In the genomic region with DNA sequence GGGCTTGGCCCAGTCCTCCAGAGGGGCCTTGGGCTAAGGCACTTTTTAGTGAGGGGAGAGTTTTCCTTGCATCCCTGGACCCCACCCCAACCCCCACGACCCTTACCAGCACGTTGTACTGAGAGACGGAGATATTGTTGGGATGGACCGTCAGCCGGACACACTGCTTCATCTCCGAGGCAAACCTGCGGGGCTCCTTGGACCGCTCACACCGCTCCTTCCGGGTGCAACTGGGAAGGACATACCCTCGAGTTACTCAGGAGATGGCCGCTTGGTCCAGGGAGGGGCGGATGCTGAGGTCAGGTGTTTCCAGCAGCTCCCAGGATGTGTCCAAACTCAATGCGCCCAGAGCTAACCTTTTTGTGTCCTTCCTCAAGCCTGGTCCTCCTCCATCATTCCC, we compare ENCODE assay signal across 9 cellular contexts.
"Had no signal": no experiment of that assay in that cellular context is flagged by ENCODE, and none has a peak within 500 bp of the region (broad histone marks: within the 10 kb centered on the region; RNA-seq: fewer than 3 reads in every experiment).

No MANE protein-coding gene starts in this region.

- H3K27ac ChIP-seq: GM23248, HL-60 had no signal

- H2AFZ ChIP-seq: GM23248 had no signal

- H3K27ac Mint-ChIP-seq: HFFc6, IgD-negative memory B cell had no signal

- H3K4me3 ChIP-seq: GM23248, HAP-1 had no signal

- H3K9ac ChIP-seq: GM23248 had no signal

- H3K36me3 ChIP-seq: HAP-1 had no signal

- H3K9me3 Mint-ChIP-seq: HFFc6 had no signal

- H3K9me3 ChIP-seq: HAP-1 had no signal

- DNase-seq: GM23248, GOT3, H7, HFFc6 had no signal

- H3K4me1 ChIP-seq: HAP-1 had no signal

- ATAC-seq: HCT116, HepG2 had no signal

- H3K4me3 Mint-ChIP-seq: HFFc6, IgD-negative memory B cell had no signal
